In genomic region chr12:14629832-14630688, GRCh38 we compare ENCODE assay signal across 8 cellular contexts.
A peak's percentile ranks its signal among the peaks of the same experiment; 100 is the strongest.
DNase-seq lines count a peak whose midpoint lies in the region; ATAC-seq and TF ChIP-seq lines count a peak whose summit lies in the region.

No MANE protein-coding gene starts in this region.

- DNase-seq in BJ (ENCODE audit: low read depth): peak; percentile 13
- peak; percentile 33 for DNase-seq in GM19240 (ENCODE audit: insufficient read length, low spot score)
- DNase-seq in NCI-H510A (lab: John Stamatoyannopoulos, UW): peak; percentile 8
- DNase-seq in activated CD4-positive, alpha-beta T cell treated with anti-CD3 and anti-CD28 coated beads for 4 hours: peak; percentile 37 to 65
- DNase-seq in dedifferentiated amniotic fluid mesenchymal stem cell (ENCODE audit: extremely low spot score): peak; percentile 83
- peak; percentile 75 to 92 for DNase-seq in lower leg skin (ENCODE audit: low spot score in 2 of 2)
- DNase-seq in stimulated activated CD8-positive, alpha-beta memory T cell treated with anti-CD3 and anti-CD28 coated beads, Interleukin-12 subunit alpha, Interleukin-12 subunit beta, amount 100 ng/mL, for 1 hour (ENCODE audit: low read depth): peak; percentile 40

- peak; percentile 99 for TF ChIP-seq CTCF in BJ (IDR thresholded peaks at IDR 0.05; ENCODE audit: insufficient read depth, low read depth, low read length)
- TF ChIP-seq CTCF in lower leg skin (IDR thresholded peaks at IDR 0.05): peak in 2 of 3 donors; percentile 48 to 97

- ATAC-seq in HG03378 (IDR thresholded peaks at IDR 0.05; ENCODE audit: unreplicated experiment): peak; percentile 96

- H3K27me3 ChIP-seq in BJ (ENCODE audit: control insufficient read depth, insufficient read depth, low read length): no peaks in the 10 kb centered on the region

- CTCF ChIA-PET in BJ (lab: Yijun Ruan, JAX): interaction anchor here (0.7 to 1.3 kb wide), 9 partner anchors 10 to 639 kb away, joined by 3 to 7 read pairs (median 4); no protein-coding TSS in a partner anchor

- H3K36me3 ChIP-seq in BJ (ENCODE audit: control insufficient read depth, insufficient read depth, low read length): no peaks in the 10 kb centered on the region

- POLR2A ChIA-PET in BJ (lab: Charles Lee): no interaction called here

- intact Hi-C loops in lower leg skin (cut with DNase I; ENCODE audit: low total_unique reads): no loop called here

- WGBS in lower leg skin, 2 donors: 21 to 24% methylated on average over 8 of the region's 8 CpGs

- H3K4me3 ChIP-seq in BJ (ENCODE audit: low read depth, low read length) (no peak overlapping the region), lower leg skin (ENCODE audit: low read depth, poor library complexity, severe bottlenecking) (no peak overlapping the region)

- TF ChIP-seq POLR2A in lower leg skin (IDR thresholded peaks at IDR 0.05): no peak

Comparison
In these comparisons a context has a peak if more than half of its experiments do, and no peak if none do; other contexts are left out.
1. DNase-seq: peak in every context shown above with its lines; median percentile 84 in lower leg skin; 83 in dedifferentiated amniotic fluid mesenchymal stem cell; 51 in activated CD4-positive, alpha-beta T cell treated with anti-CD3 and anti-CD28 coated beads for 4 hours; 40 in stimulated activated CD8-positive, alpha-beta memory T cell treated with anti-CD3 and anti-CD28 coated beads, Interleukin-12 subunit alpha, Interleukin-12 subunit beta, amount 100 ng/mL, for 1 hour; 33 in GM19240; 13 in BJ; 8 in NCI-H510A.